ENCODE assay signal across 8 cellular contexts in genomic region chr2:86336350-86337234, GRCh38. TPM values are rescaled to one million over a fixed set of nuclear protein-coding genes. Genes with fewer than 3 reads are reported as not detected.
DNase-seq lines count a peak whose midpoint lies in the region; ATAC-seq and TF ChIP-seq lines count a peak whose summit lies in the region.

No MANE protein-coding gene starts in this region.

- H3K4me3 Mint-ChIP-seq in natural killer cell treated with Interleukin-12 subunit alpha and Interleukin-12 subunit beta and Interleukin-15 and Interleukin-18, amount 100 ng/mL, for 72 hours = peak overlapping the region; percentile 25

- no peak for TF ChIP-seq CTCF in LNCaP clone FGC (IDR thresholded peaks at IDR 0.05; ENCODE audit: control insufficient read depth, extremely low read depth, insufficient read depth)

- ATAC-seq in natural killer cell treated with Interleukin-12 subunit alpha and Interleukin-12 subunit beta and Interleukin-15 and Interleukin-18, amount 100 ng/mL, for 72 hours = no peak
- no peak for ATAC-seq in HG02981 (IDR thresholded peaks at IDR 0.05; ENCODE audit: unreplicated experiment)
- ATAC-seq in GM19463 (IDR thresholded peaks at IDR 0.05; ENCODE audit: unreplicated experiment) = no peak

- H3K27ac Mint-ChIP-seq in natural killer cell treated with Interleukin-12 subunit alpha and Interleukin-12 subunit beta and Interleukin-15 and Interleukin-18, amount 100 ng/mL, for 72 hours = no peak overlapping the region

- peak overlapping the region; percentile 38 for H3K4me3 ChIP-seq in LNCaP clone FGC (ENCODE audit: low read depth, low read length)

- H3K9me3 Mint-ChIP-seq in natural killer cell treated with Interleukin-12 subunit alpha and Interleukin-12 subunit beta and Interleukin-15 and Interleukin-18, amount 100 ng/mL, for 72 hours = peaks cover 7% of the 10 kb centered on the region

- H3K4me1 Mint-ChIP-seq in natural killer cell treated with Interleukin-12 subunit alpha and Interleukin-12 subunit beta and Interleukin-15 and Interleukin-18, amount 100 ng/mL, for 72 hours (ENCODE audit: low read depth in 2 of 2) = peaks cover 0 to 6% of the 10 kb centered on the region in 2 donors

- H3K36me3 Mint-ChIP-seq in natural killer cell treated with Interleukin-12 subunit alpha and Interleukin-12 subunit beta and Interleukin-15 and Interleukin-18, amount 100 ng/mL, for 72 hours = peaks cover 9% of the 10 kb centered on the region

- H3K27me3 Mint-ChIP-seq in natural killer cell treated with Interleukin-12 subunit alpha and Interleukin-12 subunit beta and Interleukin-15 and Interleukin-18, amount 100 ng/mL, for 72 hours = peaks cover 45 to 73% of the 10 kb centered on the region in 2 donors

- DNase-seq in COLO668 (lab: John Stamatoyannopoulos, UW; ENCODE audit: unreplicated experiment) (peak; percentile 39), LNCaP clone FGC (ENCODE audit: low read depth) (no peak), ecto neural progenitor cell (ENCODE audit: low spot score) (peak; percentile 61), NCI-H774 (lab: John Stamatoyannopoulos, UW) (no peak), GOT3 (lab: John Stamatoyannopoulos, UW) (no peak)
- DNase-seq in natural killer cell treated with Interleukin-12 subunit alpha and Interleukin-12 subunit beta and Interleukin-15 and Interleukin-18, amount 100 ng/mL, for 72 hours (ENCODE audit: low spot score) = no peak

RNA-seq across cellular contexts. Expression of gene REEP1, which starts 0.8 kb away (rescaled TPM):
- not detected for total RNA-seq in natural killer cell treated with Interleukin-12 subunit alpha and Interleukin-12 subunit beta and Interleukin-15 and Interleukin-18, amount 100 ng/mL, for 72 hours

Comparison
In these comparisons a context has a peak if more than half of its experiments do, and no peak if none do; other contexts are left out.
1. DNase-seq: peak in COLO668 (single experiment) and ecto neural progenitor cell (single experiment); none in LNCaP clone FGC (single experiment), natural killer cell treated with Interleukin-12 subunit alpha and Interleukin-12 subunit beta and Interleukin-15 and Interleukin-18, amount 100 ng/mL, for 72 hours (single experiment), NCI-H774 (single experiment) and GOT3 (single experiment).